12 cellular contexts compared by ENCODE assay signal in the genomic region with DNA sequence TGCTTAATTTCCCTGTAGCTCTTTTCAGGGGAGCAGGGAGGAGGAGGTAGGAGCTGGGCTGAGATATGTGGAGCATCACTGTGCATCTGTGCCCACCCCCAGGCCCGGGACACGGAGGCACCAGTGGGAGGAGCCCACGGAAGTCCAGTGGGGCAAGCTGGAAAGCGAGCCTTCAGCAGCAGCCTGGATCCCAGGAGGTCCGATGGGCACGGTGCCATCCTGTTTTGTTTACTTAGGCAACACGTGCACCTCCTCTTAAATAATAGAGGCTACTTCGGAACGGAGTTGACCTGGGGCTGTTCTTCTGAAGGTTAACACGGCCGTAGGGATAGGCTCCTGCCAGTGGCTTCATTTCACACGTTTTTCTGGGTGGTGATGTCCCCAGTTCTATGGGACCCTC. TPM values are rescaled to one million over a fixed set of nuclear protein-coding genes. Genes with fewer than 3 reads are reported as not detected.
"Had no signal": no experiment of that assay in that cellular context is flagged by ENCODE, and none has a peak within 500 bp of the region (broad histone marks: within the 10 kb centered on the region; RNA-seq: fewer than 3 reads in every experiment).

No MANE protein-coding gene starts in this region.

- H3K4me1 ChIP-seq: stomach had no signal

- H3K4me3 ChIP-seq: hepatocyte, ovary, stomach had no signal

- H3K36me3 ChIP-seq: brain microvascular endothelial cell, ovary, stomach had no signal

- DNase-seq: activated CD4-positive, alpha-beta memory T cell treated with anti-CD3 and anti-CD28 coated beads, Interleukin-2, amount 10 ng/mL, durations not matched to agents 7 days and 5 days; activated gamma-delta T cell; activated T-cell treated with anti-CD3 and anti-CD28 coated beads, Interleukin-2, amount 50 U/mL, for 48 hours; brain microvascular endothelial cell; endodermal cell; erythroblast; kidney glomerular epithelial cell; ovary; stomach had no signal

- H3K27ac ChIP-seq: brain microvascular endothelial cell, hepatocyte, ovary, stomach, VCaP had no signal

- H3K9me3 ChIP-seq: ovary, stomach had no signal

- H3K27me3 ChIP-seq: brain microvascular endothelial cell, hepatocyte, ovary had no signal

RNA-seq across cellular contexts. Expression of gene CDH4, which starts 51.6 kb away (rescaled TPM):
- total RNA-seq: mesenteric fat pad had no signal
